In genomic region chr3:112339609-112340008, GRCh38 we compare ENCODE assay signal across 1 cellular context.
TF ChIP-seq lines count a peak whose summit lies in the region.

No MANE protein-coding gene starts in this region.

TF ChIP-seq in H1, 55 proteins besides CTCF, POLR2A, EP300 and RAD21:
- TF ChIP-seq, protein P1, sequence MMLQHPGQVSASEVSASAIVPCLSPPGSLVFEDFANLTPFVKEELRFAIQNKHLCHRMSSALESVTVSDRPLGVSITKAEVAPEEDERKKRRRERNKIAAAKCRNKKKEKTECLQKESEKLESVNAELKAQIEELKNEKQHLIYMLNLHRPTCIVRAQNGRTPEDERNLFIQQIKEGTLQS (IDR thresholded peaks at IDR 0.05; ENCODE audit: insufficient read depth, low read depth, low read length), result no peak
- TF ChIP-seq MAFK (IDR thresholded peaks at IDR 0.05; ENCODE audit: low read depth, low read length) (no peak), JUND (IDR thresholded peaks at IDR 0.05; ENCODE audit: low read length) (no peak), SAP30 (IDR thresholded peaks at IDR 0.05; ENCODE audit: insufficient read depth, insufficient replicate concordance, low read length) (no peak), KDM4A (IDR thresholded peaks at IDR 0.05; ENCODE audit: low read depth, low read length, severe bottlenecking) (no peak), TAF7 (optimal IDR thresholded peaks at IDR 0.05; ENCODE audit: borderline replicate concordance, low read depth, low read length) (no peak), SIN3A (conservative IDR thresholded peaks at IDR 0.05 in 1 of 2, IDR thresholded peaks at IDR 0.05 in 1 of 2; ENCODE audit: low read depth in 1 of 2, low read length in 2 of 2) (no peak), PHF8 (conservative IDR thresholded peaks at IDR 0.05; ENCODE audit: low read depth, low read length) (no peak), USF2 (IDR thresholded peaks at IDR 0.05; ENCODE audit: low read length) (no peak), CEBPB (IDR thresholded peaks at IDR 0.05; ENCODE audit: low read depth, low read length) (no peak), SP1 (IDR thresholded peaks at IDR 0.05; ENCODE audit: low read depth, low read length) (no peak), CTBP2 (IDR thresholded peaks at IDR 0.05; ENCODE audit: borderline replicate concordance, insufficient read depth, insufficient read length, low read length) (no peak), FOSL1 (IDR thresholded peaks at IDR 0.05; ENCODE audit: insufficient read depth, low read depth, low read length) (no peak), SIRT6 (IDR thresholded peaks at IDR 0.05; ENCODE audit: low read length) (no peak)
- TF ChIP-seq, protein P2, sequence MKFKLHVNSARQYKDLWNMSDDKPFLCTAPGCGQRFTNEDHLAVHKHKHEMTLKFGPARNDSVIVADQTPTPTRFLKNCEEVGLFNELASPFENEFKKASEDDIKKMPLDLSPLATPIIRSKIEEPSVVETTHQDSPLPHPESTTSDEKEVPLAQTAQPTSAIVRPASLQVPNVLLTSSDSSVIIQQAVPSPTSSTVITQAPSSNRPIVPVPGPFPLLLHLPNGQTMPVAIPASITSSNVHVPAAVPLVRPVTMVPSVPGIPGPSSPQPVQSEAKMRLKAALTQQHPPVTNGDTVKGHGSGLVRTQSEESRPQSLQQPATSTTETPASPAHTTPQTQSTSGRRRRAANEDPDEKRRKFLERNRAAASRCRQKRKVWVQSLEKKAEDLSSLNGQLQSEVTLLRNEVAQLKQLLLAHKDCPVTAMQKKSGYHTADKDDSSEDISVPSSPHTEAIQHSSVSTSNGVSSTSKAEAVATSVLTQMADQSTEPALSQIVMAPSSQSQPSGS (IDR thresholded peaks at IDR 0.05; ENCODE audit: low read length), result no peak
